In genomic region chr20:62522748-62523396, GRCh38 we compare ENCODE assay signal across 1 cellular context.
TF ChIP-seq lines count a peak whose summit lies in the region.

No MANE protein-coding gene starts in this region.

TF ChIP-seq in K562, 482 proteins besides CTCF, POLR2A, EP300 and RAD21 (continued from another document):
- TF ChIP-seq, protein P1, sequence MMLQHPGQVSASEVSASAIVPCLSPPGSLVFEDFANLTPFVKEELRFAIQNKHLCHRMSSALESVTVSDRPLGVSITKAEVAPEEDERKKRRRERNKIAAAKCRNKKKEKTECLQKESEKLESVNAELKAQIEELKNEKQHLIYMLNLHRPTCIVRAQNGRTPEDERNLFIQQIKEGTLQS (IDR thresholded peaks at IDR 0.05): no peak
- TF ChIP-seq, protein P1 (CRISPR knock-in tag; conservative IDR thresholded peaks at IDR 0.05): no peak
- TF ChIP-seq KDM4B (IDR thresholded peaks at IDR 0.05; ENCODE audit: borderline replicate concordance in 2 of 2, low read depth in 1 of 2) (no peak), DMBX1 (CRISPR knock-in tag; IDR thresholded peaks at IDR 0.05; ENCODE audit: borderline replicate concordance) (peak; percentile 49; the same call in 1 of the 2 replicates), ZBTB7A (IDR thresholded peaks at IDR 0.05; ENCODE audit: borderline replicate concordance, control insufficient read depth, low read depth, low read length) (peak; percentile 42; the same call in 1 of the 2 replicates), BCLAF1 (IDR thresholded peaks at IDR 0.05; ENCODE audit: borderline replicate concordance in 1 of 2, control insufficient read depth in 1 of 2, low read depth in 2 of 2, low read length in 1 of 2) (no peak), RBBP5 (IDR thresholded peaks at IDR 0.05; ENCODE audit: borderline replicate concordance, insufficient read depth, low read length, poor library complexity, severe bottlenecking) (peak; percentile 46), ZNF253 (CRISPR knock-in tag; conservative IDR thresholded peaks at IDR 0.05) (no peak), L3MBTL2 (IDR thresholded peaks at IDR 0.05) (peak; percentile 49; the same call in 1 of the 2 replicates), MAFK (IDR thresholded peaks at IDR 0.05; ENCODE audit: low read length) (no peak), SRF (CRISPR knock-in tag; IDR thresholded peaks at IDR 0.05) (no peak), ZNF830 (CRISPR knock-in tag; IDR thresholded peaks at IDR 0.05) (no peak), ZNF668 (CRISPR knock-in tag; IDR thresholded peaks at IDR 0.05) (no peak), CBX3 (IDR thresholded peaks at IDR 0.05; ENCODE audit: borderline replicate concordance in 1 of 2, low read length in 2 of 2) (no peak), ZNF561 (CRISPR knock-in tag; conservative IDR thresholded peaks at IDR 0.05) (no peak), U2AF1 (optimal IDR thresholded peaks at IDR 0.05; ENCODE audit: low read depth, low read length) (no peak), ZNF512 (tag; IDR thresholded peaks at IDR 0.05) (no peak), SLC30A9 (CRISPR knock-in tag; IDR thresholded peaks at IDR 0.05) (no peak), ARID3B (CRISPR knock-in tag; IDR thresholded peaks at IDR 0.05; ENCODE audit: borderline replicate concordance) (no peak), PRPF4 (IDR thresholded peaks at IDR 0.05; ENCODE audit: insufficient read depth, low read depth, low read length, poor library complexity, severe bottlenecking) (no peak), ZFPM2 (CRISPR knock-in tag; IDR thresholded peaks at IDR 0.05) (no peak), SNRNP70 (optimal IDR thresholded peaks at IDR 0.05; ENCODE audit: low read depth, low read length) (no peak), RBM39 (optimal IDR thresholded peaks at IDR 0.05; ENCODE audit: low read depth, low read length) (no peak), ZNF143 (CRISPR knock-in tag; IDR thresholded peaks at IDR 0.05) (no peak), POU5F1 (IDR thresholded peaks at IDR 0.05; ENCODE audit: borderline replicate concordance, low read depth, low read length, partially characterized antibody) (no peak), NONO (IDR thresholded peaks at IDR 0.05; ENCODE audit: low read depth in 2 of 2, low read length in 1 of 2) (no peak), ZNF184 (CRISPR knock-in tag; IDR thresholded peaks at IDR 0.05) (no peak), ZNF146 (CRISPR knock-in tag; IDR thresholded peaks at IDR 0.05; ENCODE audit: unreplicated experiment) (no peak), RBM22 (IDR thresholded peaks at IDR 0.05; ENCODE audit: low read depth, low read length, poor library complexity, severe bottlenecking) (no peak), SMARCE1 (IDR thresholded peaks at IDR 0.05) (no peak), ZBED1 (IDR thresholded peaks at IDR 0.05) (no peak), ZNF586 (CRISPR knock-in tag; conservative IDR thresholded peaks at IDR 0.05) (no peak), HMGN3 (IDR thresholded peaks at IDR 0.05; ENCODE audit: borderline replicate concordance, extremely low read depth, insufficient read length, low read depth, low read length) (peak; percentile 46), TAL1 (IDR thresholded peaks at IDR 0.05) (no peak)
- TF ChIP-seq, protein P2, sequence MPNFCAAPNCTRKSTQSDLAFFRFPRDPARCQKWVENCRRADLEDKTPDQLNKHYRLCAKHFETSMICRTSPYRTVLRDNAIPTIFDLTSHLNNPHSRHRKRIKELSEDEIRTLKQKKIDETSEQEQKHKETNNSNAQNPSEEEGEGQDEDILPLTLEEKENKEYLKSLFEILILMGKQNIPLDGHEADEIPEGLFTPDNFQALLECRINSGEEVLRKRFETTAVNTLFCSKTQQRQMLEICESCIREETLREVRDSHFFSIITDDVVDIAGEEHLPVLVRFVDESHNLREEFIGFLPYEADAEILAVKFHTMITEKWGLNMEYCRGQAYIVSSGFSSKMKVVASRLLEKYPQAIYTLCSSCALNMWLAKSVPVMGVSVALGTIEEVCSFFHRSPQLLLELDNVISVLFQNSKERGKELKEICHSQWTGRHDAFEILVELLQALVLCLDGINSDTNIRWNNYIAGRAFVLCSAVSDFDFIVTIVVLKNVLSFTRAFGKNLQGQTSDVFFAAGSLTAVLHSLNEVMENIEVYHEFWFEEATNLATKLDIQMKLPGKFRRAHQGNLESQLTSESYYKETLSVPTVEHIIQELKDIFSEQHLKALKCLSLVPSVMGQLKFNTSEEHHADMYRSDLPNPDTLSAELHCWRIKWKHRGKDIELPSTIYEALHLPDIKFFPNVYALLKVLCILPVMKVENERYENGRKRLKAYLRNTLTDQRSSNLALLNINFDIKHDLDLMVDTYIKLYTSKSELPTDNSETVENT (CRISPR knock-in tag; IDR thresholded peaks at IDR 0.05): no peak
